ENCODE assay signal across 32 cellular contexts in the genomic region with DNA sequence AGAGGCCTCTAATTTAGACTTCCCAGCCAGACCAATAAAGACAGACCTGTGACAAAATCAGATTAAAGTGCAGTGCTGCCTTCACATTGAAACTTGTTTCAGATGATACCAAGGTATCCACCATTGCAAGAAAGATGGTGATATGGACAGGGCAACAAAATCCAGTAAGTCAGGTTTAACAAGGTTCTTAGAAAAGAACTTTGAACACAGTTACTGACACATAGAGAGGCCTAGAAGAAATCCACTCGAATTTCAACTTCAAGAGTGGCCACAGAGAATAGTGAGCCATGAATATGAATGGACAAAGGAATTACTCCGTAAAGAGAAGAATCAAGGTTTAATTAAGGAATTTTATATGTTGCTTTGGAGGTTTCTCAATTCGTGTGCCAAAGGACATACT.
"Had no signal": no experiment of that assay in that cellular context is flagged by ENCODE, and none has a peak within 500 bp of the region (broad histone marks: within the 10 kb centered on the region; RNA-seq: fewer than 3 reads in every experiment).

No MANE protein-coding gene starts in this region.

- H3K9me3 Mint-ChIP-seq: activated CD4-positive, alpha-beta T cell treated with anti-CD3 and anti-CD28 coated beads, Interleukin-2, amount 10 ng/mL, durations not matched to agents 7 days and 5 days; activated CD8-positive, alpha-beta T cell treated with anti-CD3 and anti-CD28 coated beads for 36 hours; activated naive CD4-positive, alpha-beta T cell treated with anti-CD3 and anti-CD28 coated beads, Interleukin-2, amount 50 U/mL, for 24 hours; activated naive CD8-positive, alpha-beta T cell treated with anti-CD3 and anti-CD28 coated beads for 36 hours; activated naive CD8-positive, alpha-beta T cell treated with anti-CD3 and anti-CD28 coated beads, Interleukin-2, amount 50 U/mL, for 24 hours; activated T-cell treated with anti-CD3 and anti-CD28 coated beads, Interleukin-2, amount 50 U/mL, for 4 hours; activated T-helper 17 cell treated with anti-CD3 and anti-CD28 coated beads, Interleukin-2, amount 50 U/mL, for 72 hours had no signal

- H3K36me3 Mint-ChIP-seq: activated naive CD4-positive, alpha-beta T cell treated with anti-CD3 and anti-CD28 coated beads, Interleukin-2, amount 50 U/mL, for 24 hours; activated naive CD8-positive, alpha-beta T cell treated with anti-CD3 and anti-CD28 coated beads for 36 hours had no signal

- H3K27ac Mint-ChIP-seq: activated CD4-positive, alpha-beta T cell treated with anti-CD3 and anti-CD28 coated beads, Interleukin-2, amount 10 ng/mL, durations not matched to agents 7 days and 5 days; activated CD8-positive, alpha-beta T cell treated with anti-CD3 and anti-CD28 coated beads for 36 hours; activated naive CD4-positive, alpha-beta T cell treated with anti-CD3 and anti-CD28 coated beads, Interleukin-2, amount 50 U/mL, for 24 hours; activated naive CD8-positive, alpha-beta T cell treated with anti-CD3 and anti-CD28 coated beads for 36 hours; activated naive CD8-positive, alpha-beta T cell treated with anti-CD3 and anti-CD28 coated beads, Interleukin-2, amount 50 U/mL, for 24 hours; activated T-helper 17 cell treated with anti-CD3 and anti-CD28 coated beads, Interleukin-2, amount 50 U/mL, for 72 hours had no signal

- DNase-seq: activated CD4-positive, alpha-beta T cell treated with anti-CD3 and anti-CD28 coated beads for 1 hour; activated CD4-positive, alpha-beta T cell treated with anti-CD3 and anti-CD28 coated beads for 4 hours; activated CD4-positive, alpha-beta T cell treated with anti-CD3 and anti-CD28 coated beads, Interleukin-2, amount 10 ng/mL, durations not matched to agents 7 days and 5 days; activated CD4-positive, alpha-beta T cell treated with anti-CD3 and anti-CD28 coated beads, Interleukin-2, amount 50 U/mL, for 4 hours; activated CD8-positive, alpha-beta memory T cell treated with anti-CD3 and anti-CD28 coated beads for 24 hours; activated CD8-positive, alpha-beta T cell treated with anti-CD3 and anti-CD28 coated beads for 36 hours; activated effector memory CD4-positive, alpha-beta T cell treated with Interleukin-2 at 50 U/mL for 16 hours; activated gamma-delta T cell treated with Interleukin-2 at 50 U/mL for 16 hours; activated naive CD4-positive, alpha-beta T cell treated with Interleukin-2 at 50 U/mL for 16 hours; activated naive CD8-positive, alpha-beta T cell treated with anti-CD3 and anti-CD28 coated beads for 36 hours; activated naive CD8-positive, alpha-beta T cell treated with anti-CD3 and anti-CD28 coated beads, Interleukin-2, amount 50 U/mL, for 24 hours; activated T-cell treated with anti-CD3 and anti-CD28 coated beads, Interleukin-2, amount 50 U/mL, for 4 hours; adrenal gland; amygdala; aorta; body of pancreas; central memory CD4-positive, alpha-beta T cell; cerebellar nuclear complex; colonic mucosa; effector CD8-positive, alpha-beta T cell; foreskin keratinocyte; gastrocnemius medialis; glutamatergic neuron; heart left ventricle; hypothalamus; T-helper 2 cell had no signal

- H3K4me3 Mint-ChIP-seq: activated CD4-positive, alpha-beta T cell treated with anti-CD3 and anti-CD28 coated beads, Interleukin-2, amount 10 ng/mL, durations not matched to agents 7 days and 5 days; activated CD8-positive, alpha-beta T cell treated with anti-CD3 and anti-CD28 coated beads for 36 hours; activated naive CD4-positive, alpha-beta T cell treated with anti-CD3 and anti-CD28 coated beads, Interleukin-2, amount 50 U/mL, for 24 hours; activated naive CD8-positive, alpha-beta T cell treated with anti-CD3 and anti-CD28 coated beads for 36 hours; activated naive CD8-positive, alpha-beta T cell treated with anti-CD3 and anti-CD28 coated beads, Interleukin-2, amount 50 U/mL, for 24 hours; activated T-cell treated with anti-CD3 and anti-CD28 coated beads, Interleukin-2, amount 50 U/mL, for 4 hours; activated T-helper 17 cell treated with anti-CD3 and anti-CD28 coated beads, Interleukin-2, amount 50 U/mL, for 72 hours had no signal

- H3K4me3 ChIP-seq: adrenal gland, body of pancreas, cardiac muscle cell, colonic mucosa, esophagus muscularis mucosa, gastrocnemius medialis, heart left ventricle had no signal

- H3K27me3 Mint-ChIP-seq: activated CD4-positive, alpha-beta T cell treated with anti-CD3 and anti-CD28 coated beads, Interleukin-2, amount 10 ng/mL, durations not matched to agents 7 days and 5 days; activated CD8-positive, alpha-beta T cell treated with anti-CD3 and anti-CD28 coated beads for 36 hours; activated naive CD4-positive, alpha-beta T cell treated with anti-CD3 and anti-CD28 coated beads, Interleukin-2, amount 50 U/mL, for 24 hours; activated naive CD8-positive, alpha-beta T cell treated with anti-CD3 and anti-CD28 coated beads for 36 hours; activated naive CD8-positive, alpha-beta T cell treated with anti-CD3 and anti-CD28 coated beads, Interleukin-2, amount 50 U/mL, for 24 hours; activated T-helper 17 cell treated with anti-CD3 and anti-CD28 coated beads, Interleukin-2, amount 50 U/mL, for 72 hours had no signal

- H3K4me1 Mint-ChIP-seq: activated CD4-positive, alpha-beta T cell treated with anti-CD3 and anti-CD28 coated beads, Interleukin-2, amount 10 ng/mL, durations not matched to agents 7 days and 5 days; activated naive CD4-positive, alpha-beta T cell treated with anti-CD3 and anti-CD28 coated beads, Interleukin-2, amount 50 U/mL, for 24 hours; activated naive CD8-positive, alpha-beta T cell treated with anti-CD3 and anti-CD28 coated beads for 36 hours; activated naive CD8-positive, alpha-beta T cell treated with anti-CD3 and anti-CD28 coated beads, Interleukin-2, amount 50 U/mL, for 24 hours; activated T-helper 17 cell treated with anti-CD3 and anti-CD28 coated beads, Interleukin-2, amount 50 U/mL, for 72 hours had no signal

- FAIRE-seq: endometrium, endothelial cell of umbilical vein had no signal
